Comparison of ENCODE assay signal across 20 cellular contexts in genomic region chr21:46554431-46555224, GRCh38. TPM values are rescaled to one million over a fixed set of nuclear protein-coding genes. Genes with fewer than 3 reads are reported as not detected.
A peak's percentile ranks its signal among the peaks of the same experiment; 100 is the strongest.
DNase-seq lines count a peak whose midpoint lies in the region; ATAC-seq and TF ChIP-seq lines count a peak whose summit lies in the region.
"Had no signal": no experiment of that assay in that cellular context is flagged by ENCODE, and none has a peak within 500 bp of the region (broad histone marks: within the 10 kb centered on the region; RNA-seq: fewer than 3 reads in every experiment).

No MANE protein-coding gene starts in this region.

- H3K9ac ChIP-seq in IMR-90 (ENCODE audit: low read depth, low read length): no peak overlapping the region
- no peak overlapping the region for H3K9ac ChIP-seq in trophoblast cell (ENCODE audit: low read length)

- H3K79me2 ChIP-seq in trophoblast cell (ENCODE audit: control insufficient read depth, insufficient read depth, low read length, poor library complexity): no peaks in the 10 kb centered on the region

- no peak overlapping the region for H3K18ac ChIP-seq in IMR-90 (ENCODE audit: low read depth, low read length)
- H3K18ac ChIP-seq in trophoblast cell (ENCODE audit: low read length): no peak overlapping the region

- H2BK12ac ChIP-seq in trophoblast cell (ENCODE audit: low read length): no peak overlapping the region

- H3K9me1 ChIP-seq in IMR-90 (ENCODE audit: insufficient read depth, low read length): no peaks in the 10 kb centered on the region

- TF ChIP-seq CTCF in IMR-90 (conservative IDR thresholded peaks at IDR 0.05; ENCODE audit: low read depth, low read length): no peak

- BruUV-seq in IMR-90 (replicated peaks; lab: Mats Ljungman, UMichigan): no TSS peak

- peak overlapping the region; percentile 42 for H2AK9ac ChIP-seq in IMR-90 (replicated peaks; ENCODE audit: low read depth, low read length, poor library complexity)

- no peak overlapping the region for H3K4me3 ChIP-seq in IMR-90 (ENCODE audit: insufficient read depth, low read depth, low read length)
- peak overlapping the region; percentile 14 for H3K4me3 ChIP-seq in trophoblast cell (ENCODE audit: low read depth, low read length)

- no peak overlapping the region for H3K14ac ChIP-seq in IMR-90 (replicated peaks; ENCODE audit: low read depth, low read length)
- no peak overlapping the region for H3K14ac ChIP-seq in trophoblast cell (ENCODE audit: low read length)

- H4K5ac ChIP-seq in IMR-90 (ENCODE audit: low read depth, low read length): no peak overlapping the region

- no peak overlapping the region for H2AK5ac ChIP-seq in IMR-90 (ENCODE audit: low read depth, low read length)
- no peak overlapping the region for H2AK5ac ChIP-seq in trophoblast cell (ENCODE audit: low read length)

- 95% methylated on average over 4 of the region's 30 CpGs; no CpG with 5 or more reads in 1 of the 2 experiments for WGBS in IMR-90 (ENCODE audit: extremely low coverage in 2 of 2, insufficient read length in 1 of 2), 2 experiments
- no CpG with 5 or more reads among the region's 30 CpGs for WGBS in trophoblast cell (ENCODE audit: extremely low coverage, insufficient coverage, insufficient read length)

- H3K36me3 ChIP-seq in IMR-90 (ENCODE audit: control insufficient read depth, insufficient read depth, low read length) (peaks cover 56% of the 10 kb centered on the region), trophoblast cell (ENCODE audit: control insufficient read depth in 1 of 2, insufficient read depth in 2 of 2, low read length in 2 of 2) (peaks cover 65 to 76% of the 10 kb centered on the region in 2 experiments)

- H2BK5ac ChIP-seq in IMR-90 (ENCODE audit: low read depth, low read length, poor library complexity, severe bottlenecking) (no peak overlapping the region), trophoblast cell (ENCODE audit: low read depth, low read length, poor library complexity) (no peak overlapping the region)

- H4K8ac ChIP-seq in IMR-90 (ENCODE audit: low read depth in 2 of 2, low read length in 2 of 2) (no peak overlapping the region), trophoblast cell (ENCODE audit: low read depth, low read length) (no peak overlapping the region)

- dilution Hi-C loops in IMR-90 (cut with HindIII; ENCODE audit: low sequenced_read_pairs, unreplicated experiment): no loop called here

- POLR2A ChIA-PET in IMR-90 (lab: Charles Lee; ENCODE audit: unreplicated experiment): no interaction called here

- H3K23ac ChIP-seq in IMR-90 (ENCODE audit: low read depth, low read length) (no peak overlapping the region), trophoblast cell (ENCODE audit: low read length) (no peak overlapping the region)

- no peaks in the 10 kb centered on the region for H3K9me3 ChIP-seq in IMR-90 (ENCODE audit: control insufficient read depth, insufficient read depth, low read length)
- no peaks in the 10 kb centered on the region for H3K9me3 ChIP-seq in trophoblast cell (ENCODE audit: insufficient read depth, low read depth, low read length)

- H2BK120ac ChIP-seq in IMR-90 (ENCODE audit: low read depth, low read length): no peak overlapping the region
- H2BK120ac ChIP-seq in trophoblast cell (ENCODE audit: insufficient read depth, low read length, poor library complexity): no peak overlapping the region

- H3K27ac Mint-ChIP-seq in activated naive CD4-positive, alpha-beta T cell treated with anti-CD3 and anti-CD28 coated beads, Interleukin-2, amount 10 ng/mL, durations not matched to agents 7 days and 5 days: peak overlapping the region; percentile 49

- ATAC-seq in IMR-90 (ENCODE audit: low read depth): no peak
- peak; percentile 4 for ATAC-seq in left ventricle myocardium superior
- ATAC-seq in GM21526 (IDR thresholded peaks at IDR 0.05; ENCODE audit: low FRiP score, unreplicated experiment): no peak

- no peak overlapping the region for H2BK15ac ChIP-seq in IMR-90 (ENCODE audit: low read depth, low read length)

- H2BK20ac ChIP-seq in IMR-90 (ENCODE audit: low read depth, low read length): no peak overlapping the region

- H3K4me3 Mint-ChIP-seq in activated naive CD4-positive, alpha-beta T cell treated with anti-CD3 and anti-CD28 coated beads, Interleukin-2, amount 10 ng/mL, durations not matched to agents 7 days and 5 days: no peak overlapping the region
- H3K4me3 Mint-ChIP-seq: neural crest cell had no signal

- in situ Hi-C loops in IMR-90 (cut with MboI; ENCODE audit: low sequenced_read_pairs): no loop called here

- no peak overlapping the region for H3K56ac ChIP-seq in IMR-90 (ENCODE audit: extremely low read depth, insufficient read depth, low read length)

- no peak overlapping the region for H2AFZ ChIP-seq in IMR-90 (replicated peaks; ENCODE audit: low read length, poor library complexity)
- H2AFZ ChIP-seq in trophoblast cell (ENCODE audit: insufficient read depth, low read length, poor library complexity): no peak overlapping the region

- H3K27me3 Mint-ChIP-seq in activated naive CD4-positive, alpha-beta T cell treated with anti-CD3 and anti-CD28 coated beads, Interleukin-2, amount 10 ng/mL, durations not matched to agents 7 days and 5 days: no peaks in the 10 kb centered on the region

- intact Hi-C loops in IMR-90 (cut with micrococcal nuclease): no loop called here
- intact Hi-C loops in left ventricle myocardium superior (cut with micrococcal nuclease): no loop called here

- TF ChIP-seq POLR2A in IMR-90 (IDR thresholded peaks at IDR 0.05; ENCODE audit: low read depth, low read length): no peak

- H3K9me3 Mint-ChIP-seq in activated naive CD4-positive, alpha-beta T cell treated with anti-CD3 and anti-CD28 coated beads, Interleukin-2, amount 10 ng/mL, durations not matched to agents 7 days and 5 days: no peaks in the 10 kb centered on the region
- H3K9me3 Mint-ChIP-seq: neural crest cell had no signal

- H3K79me1 ChIP-seq in IMR-90 (ENCODE audit: low read depth in 1 of 2, low read length in 2 of 2): no peaks in the 10 kb centered on the region
- H3K79me1 ChIP-seq in trophoblast cell (ENCODE audit: low read length): no peaks in the 10 kb centered on the region

- H3K4me1 Mint-ChIP-seq in activated naive CD4-positive, alpha-beta T cell treated with anti-CD3 and anti-CD28 coated beads, Interleukin-2, amount 10 ng/mL, durations not matched to agents 7 days and 5 days: peaks cover 74% of the 10 kb centered on the region

- DNase-seq in activated naive CD4-positive, alpha-beta T cell treated with anti-CD3 and anti-CD28 coated beads, Interleukin-2, amount 10 ng/mL, durations not matched to agents 7 days and 5 days: no peak
- no peak for DNase-seq in activated naive CD4-positive, alpha-beta T cell treated with Interleukin-2 at 50 U/mL for 16 hours
- DNase-seq in IMR-90: no peak
- no peak for DNase-seq in left ventricle myocardium superior
- DNase-seq in trophoblast cell: no peak
- DNase-seq in cerebellar cortex (ENCODE audit: low spot score): no peak
- DNase-seq in HT-29 (ENCODE audit: low spot score): no peak
- DNase-seq: activated CD4-positive, alpha-beta T cell treated with anti-CD3 and anti-CD28 coated beads, Interleukin-2, amount 50 U/mL, for 48 hours; cerebellar nuclear complex; DMS153; effector memory CD4-positive, alpha-beta T cell; NCI-H1417; NCI-H446 treated with DMSO at 0.1 percent for 48 hours; stimulated activated CD4-positive, alpha-beta T cell treated with anti-CD3 and anti-CD28 coated beads, Interleukin-12 subunit alpha, Interleukin-12 subunit beta, amount 100 ng/mL, for 4 hours; T-helper 1 cell had no signal

- CTCF ChIA-PET in activated naive CD4-positive, alpha-beta T cell treated with anti-CD3 and anti-CD28 coated beads, Interleukin-2, amount 10 ng/mL, durations not matched to agents 7 days and 5 days (lab: Charles Lee): no interaction called here
- CTCF ChIA-PET in IMR-90 (lab: Yijun Ruan, JAX): interaction anchor here (0.6 kb wide), 1 partner anchor 85 kb away, joined by 3 read pairs; no protein-coding TSS in a partner anchor

- peaks cover 53% of the 10 kb centered on the region for H3K36me3 Mint-ChIP-seq in activated naive CD4-positive, alpha-beta T cell treated with anti-CD3 and anti-CD28 coated beads, Interleukin-2, amount 10 ng/mL, durations not matched to agents 7 days and 5 days

- H3K4me1 ChIP-seq in IMR-90 (ENCODE audit: control insufficient read depth, insufficient read depth, low read length) (no peaks in the 10 kb centered on the region), trophoblast cell (ENCODE audit: control insufficient read depth in 1 of 2, insufficient read depth in 2 of 2, low read length in 2 of 2) (no peaks in the 10 kb centered on the region)

- H3K4ac ChIP-seq in IMR-90 (ENCODE audit: low read depth, low read length): no peak overlapping the region
- H3K4ac ChIP-seq in trophoblast cell (ENCODE audit: low read depth, low read length): no peak overlapping the region

- H4K20me1 ChIP-seq in IMR-90 (ENCODE audit: insufficient read depth, low read length): no peaks in the 10 kb centered on the region; the same call in 1 of the 2 replicates

- TF ChIP-seq RAD21 in IMR-90 (IDR thresholded peaks at IDR 0.05; ENCODE audit: low read length): no peak

- H3K4me2 ChIP-seq in IMR-90 (ENCODE audit: low read depth, low read length) (no peak overlapping the region), trophoblast cell (ENCODE audit: low read length) (no peak overlapping the region)

- H3K27me3 ChIP-seq in IMR-90 (ENCODE audit: control insufficient read depth, insufficient read depth, low read length): no peaks in the 10 kb centered on the region
- H3K27me3 ChIP-seq in trophoblast cell (ENCODE audit: insufficient read depth, low read length): no peaks in the 10 kb centered on the region

- H4K91ac ChIP-seq in IMR-90 (ENCODE audit: insufficient read depth, low read depth, low read length) (no peak overlapping the region), trophoblast cell (ENCODE audit: low read depth, low read length) (no peak overlapping the region)

- no peak overlapping the region for H4K12ac ChIP-seq in trophoblast cell (ENCODE audit: low read depth, low read length)

- H3K27ac ChIP-seq in IMR-90 (ENCODE audit: insufficient read depth, low read length) (no peak overlapping the region), trophoblast cell (ENCODE audit: low read depth, low read length) (no peak overlapping the region)
- H3K27ac ChIP-seq: VCaP had no signal

TF ChIP-seq in IMR-90, 13 proteins besides CTCF, POLR2A, EP300 and RAD21 (continues in another document):
- TF ChIP-seq MXI1 (IDR thresholded peaks at IDR 0.05; ENCODE audit: borderline replicate concordance, low read depth, low read length): no peak

RNA-seq across cellular contexts. Expression of gene S100B, which starts 50.3 kb away (rescaled TPM):
- total RNA-seq in IMR-90 (2012; rRNA removed) (0.18 TPM in 1 of 2 replicates, not detected in the other), left ventricle myocardium superior (3.5 TPM)
- polyA plus RNA-seq in IMR-90 (2012; rRNA removed): 0.26 and 0.43 TPM in 2 replicates
- 0.04 and 0.16 TPM in 2 replicates for polyA plus RNA-seq in IMR-90 (2012; cell fraction: cytosol; rRNA removed)
- 0.14 TPM in 1 of 2 replicates, not detected in the other for polyA plus RNA-seq in IMR-90 (2012; cell fraction: nucleus; rRNA removed; ENCODE audit: low replicate concordance)
- not detected in 2 replicates for polyA plus RNA-seq in trophoblast cell (2013)
- not detected in 2 replicates for total RNA-seq in HT-29 (2014; rRNA removed; shearing (Covaris generic))
- total RNA-seq: fibroblast of lung, LHCN-M2 had no signal
